Comparison of ENCODE assay signal across 9 cellular contexts in genomic region chr18:6561029-6561861, GRCh38.
A peak's percentile ranks its signal among the peaks of the same experiment; 100 is the strongest.
DNase-seq lines count a peak whose midpoint lies in the region; ATAC-seq and TF ChIP-seq lines count a peak whose summit lies in the region.
"Had no signal": no experiment of that assay in that cellular context is flagged by ENCODE, and none has a peak within 500 bp of the region (broad histone marks: within the 10 kb centered on the region; RNA-seq: fewer than 3 reads in every experiment).

No MANE protein-coding gene starts in this region.

- peaks cover 2% of the 10 kb centered on the region for H3K9me3 Mint-ChIP-seq in CD4-positive, alpha-beta T cell

- H3K27ac Mint-ChIP-seq in CD4-positive, alpha-beta T cell, result no peak overlapping the region

- no peaks in the 10 kb centered on the region for H3K36me3 Mint-ChIP-seq in CD4-positive, alpha-beta T cell (ENCODE audit: low read depth)

- intact Hi-C loops in Right ventricle myocardium inferior (cut with DNase I), result no loop called here
- intact Hi-C loops in cardiac septum (cut with DNase I), result no loop called here
- intact Hi-C loops in CD4-positive, alpha-beta T cell (cut with DNase I, micrococcal nuclease), result no loop called here

- peaks cover 30% of the 10 kb centered on the region for H3K4me1 ChIP-seq in mesodermal cell (ENCODE audit: control insufficient read depth, insufficient read depth, low read length, poor library complexity, severe bottlenecking)

- H3K27ac ChIP-seq in mesodermal cell (ENCODE audit: low read depth, low read length, severe bottlenecking), result peak overlapping the region; percentile 61
- no peak overlapping the region for H3K27ac ChIP-seq in CD4-positive, alpha-beta T cell (ENCODE audit: low read depth, low read length)
- H3K27ac ChIP-seq: coronary artery had no signal

- H3K9me3 ChIP-seq in mesodermal cell (ENCODE audit: control insufficient read depth, low read length), result no peaks in the 10 kb centered on the region
- no peaks in the 10 kb centered on the region for H3K9me3 ChIP-seq in CD4-positive, alpha-beta T cell (ENCODE audit: control insufficient read depth, low read length)

- DNase-seq in Right ventricle myocardium inferior (ENCODE audit: missing footprints), result peak; percentile 79
- DNase-seq in cardiac septum (ENCODE audit: low spot score), result no peak
- peak; percentile 74 for DNase-seq in ecto neural progenitor cell (ENCODE audit: low spot score)
- DNase-seq in CD4-positive, alpha-beta T cell, result no peak
- no peak for DNase-seq in DMS114 treated with DMSO at 0.1 percent for 48 hours (lab: John Stamatoyannopoulos, UW; ENCODE audit: unreplicated experiment)
- no peak for DNase-seq in T1000 (lab: John Stamatoyannopoulos, UW)

- WGBS in mesodermal cell (ENCODE audit: insufficient coverage in 2 of 2), 2 experiments, result 82 to 84% methylated on average over 8 to 11 of the region's 14 CpGs

- H3K27me3 Mint-ChIP-seq in CD4-positive, alpha-beta T cell, result no peaks in the 10 kb centered on the region

- POLR2A ChIA-PET in CD4-positive, alpha-beta T cell (lab: Charles Lee), result no interaction called here

- no peak for TF ChIP-seq CTCF in CD4-positive, alpha-beta T cell (IDR thresholded peaks at IDR 0.05)

- CTCF ChIA-PET in CD4-positive, alpha-beta T cell (lab: Charles Lee), result no interaction called here

- peak; percentile 91 for ATAC-seq in Right ventricle myocardium inferior
- ATAC-seq in CD4-positive, alpha-beta T cell (ENCODE audit: poor library complexity), result no peak
- no peak for ATAC-seq in HG03097 (IDR thresholded peaks at IDR 0.05; ENCODE audit: low FRiP score, unreplicated experiment)

- H3K4me3 Mint-ChIP-seq in CD4-positive, alpha-beta T cell, result no peak overlapping the region

- no peaks in the 10 kb centered on the region for H3K27me3 ChIP-seq in CD4-positive, alpha-beta T cell (ENCODE audit: control insufficient read depth, insufficient read depth, low read length)

- no peaks in the 10 kb centered on the region for H3K4me1 Mint-ChIP-seq in CD4-positive, alpha-beta T cell (ENCODE audit: low read depth)

- H3K36me3 ChIP-seq in mesodermal cell (ENCODE audit: control insufficient read depth, insufficient read depth, low read length), result no peaks in the 10 kb centered on the region

- H3K4me3 ChIP-seq in mesodermal cell (ENCODE audit: extremely low read depth, insufficient read depth, low read length, poor library complexity, severe bottlenecking), result no peak overlapping the region
- H3K4me3 ChIP-seq: coronary artery had no signal

Comparison
In these comparisons a context has a peak if more than half of its experiments do, and no peak if none do; other contexts are left out.
1. DNase-seq: peak in Right ventricle myocardium inferior (single experiment) and ecto neural progenitor cell (single experiment); none in cardiac septum (single experiment), CD4-positive, alpha-beta T cell (0 of 10), DMS114 treated with DMSO at 0.1 percent for 48 hours (single experiment) and T1000 (single experiment).